Comparison of ENCODE assay signal across 24 cellular contexts in the genomic region with DNA sequence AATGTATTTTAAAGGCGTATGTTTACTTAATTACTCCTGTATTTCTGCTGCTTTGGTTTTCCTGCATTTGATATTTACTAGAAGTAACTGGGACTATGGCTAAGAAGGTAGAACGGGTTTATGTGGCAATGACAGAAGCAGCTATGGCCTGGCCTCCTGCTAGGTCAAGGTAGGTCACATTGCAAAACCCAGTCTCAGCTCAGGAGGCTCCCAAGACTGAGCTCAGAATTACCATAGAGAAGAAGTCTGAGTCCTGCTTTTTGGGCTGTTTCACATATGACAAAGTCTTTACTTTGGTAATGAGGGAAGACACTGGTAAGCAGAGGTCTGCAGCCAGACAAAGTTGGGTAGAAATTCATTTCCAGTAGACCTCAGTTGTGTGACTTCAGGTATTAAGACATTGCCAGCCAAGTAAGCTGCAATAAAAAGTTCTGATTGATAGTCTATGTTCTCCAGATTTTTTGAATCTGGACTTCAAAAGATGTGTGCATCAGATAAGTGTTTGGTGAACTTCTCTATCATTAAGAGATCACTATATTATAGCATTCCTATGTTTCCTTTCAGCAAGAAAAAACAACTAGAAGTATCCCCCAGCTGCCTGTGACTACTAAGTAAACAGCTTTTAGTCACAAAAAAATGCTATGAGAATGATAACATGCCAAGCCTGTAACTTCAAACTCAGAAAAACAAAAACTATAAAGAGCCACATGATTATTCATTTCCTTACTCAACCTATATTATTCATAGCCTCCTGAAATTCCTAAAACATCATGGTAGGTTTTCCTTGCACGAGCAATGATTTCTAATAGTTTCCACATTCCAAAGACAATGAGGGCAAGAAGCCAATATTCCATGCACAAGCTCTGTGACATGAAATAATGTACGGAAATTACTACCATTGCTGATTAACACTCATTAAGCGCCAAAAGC.
DNase-seq lines count a peak whose midpoint lies in the region; TF ChIP-seq lines count a peak whose summit lies in the region.
"Had no signal": no experiment of that assay in that cellular context is flagged by ENCODE, and none has a peak within 500 bp of the region (broad histone marks: within the 10 kb centered on the region; RNA-seq: fewer than 3 reads in every experiment).

No MANE protein-coding gene starts in this region.

- H3K4me3 ChIP-seq in breast epithelium = no peak overlapping the region
- no peak overlapping the region for H3K4me3 ChIP-seq in brain microvascular endothelial cell (ENCODE audit: low read depth, low read length)
- no peak overlapping the region for H3K4me3 ChIP-seq in fibroblast of villous mesenchyme (ENCODE audit: low read depth, low read length)
- H3K4me3 ChIP-seq in skeletal muscle satellite cell (ENCODE audit: low read length) = peak overlapping the region; percentile 27
- H3K4me3 ChIP-seq: hepatocyte, psoas muscle, transverse colon had no signal

- no peak for TF ChIP-seq POLR2A in breast epithelium (IDR thresholded peaks at IDR 0.05)

- CTCF ChIA-PET in MCF 10A (lab: Yijun Ruan, JAX) = interaction anchor here (0.6 to 0.9 kb wide), 5 partner anchors 41 to 1440 kb away, joined by 3 to 4 read pairs (median 3); no protein-coding TSS in a partner anchor

- in situ Hi-C loops in brain microvascular endothelial cell (cut with HindIII; ENCODE audit: low pct_ligation_motif_present, low sequenced_read_pairs) = no loop called here

- no peaks in the 10 kb centered on the region for H3K36me3 Mint-ChIP-seq in MCF 10A (ENCODE audit: insufficient read depth, unreplicated experiment)
- H3K36me3 Mint-ChIP-seq: activated naive CD4-positive, alpha-beta T cell treated with anti-CD3 and anti-CD28 coated beads, Interleukin-2, amount 10 ng/mL, durations not matched to agents 7 days and 5 days; brain; stimulated activated naive B cell treated with anti-CD40 and anti-IgM and Interleukin-4, amounts not matched to agents 10 μg/mL and 1 μg/mL and 100 μg/mL, for 72 hours had no signal

- H3K27me3 ChIP-seq in breast epithelium = no peaks in the 10 kb centered on the region
- no peaks in the 10 kb centered on the region for H3K27me3 ChIP-seq in brain microvascular endothelial cell (replicated peaks)
- no peaks in the 10 kb centered on the region for H3K27me3 ChIP-seq in skeletal muscle satellite cell (ENCODE audit: control insufficient read depth, insufficient read depth, low read length)
- H3K27me3 ChIP-seq: hepatocyte, transverse colon had no signal

- H3K36me3 ChIP-seq in breast epithelium = no peaks in the 10 kb centered on the region
- no peaks in the 10 kb centered on the region for H3K36me3 ChIP-seq in brain microvascular endothelial cell (replicated peaks)
- H3K36me3 ChIP-seq in skeletal muscle satellite cell (ENCODE audit: insufficient read depth, low read length) = no peaks in the 10 kb centered on the region
- H3K36me3 ChIP-seq: transverse colon had no signal

- H3K9me3 ChIP-seq in breast epithelium (no peaks in the 10 kb centered on the region), skeletal muscle satellite cell (replicated peaks; ENCODE audit: low read length) (no peaks in the 10 kb centered on the region)
- H3K9me3 ChIP-seq: psoas muscle, transverse colon had no signal

- H3K9me3 Mint-ChIP-seq in MCF 10A (ENCODE audit: unreplicated experiment) = no peaks in the 10 kb centered on the region
- H3K9me3 Mint-ChIP-seq: brain; dendritic cell treated with granulocyte-macrophage colony-stimulating factor and Interleukin-4, amounts not matched to agents 40 ng/mL and 50 ng/mL, for 4 days; neural crest cell; stimulated activated naive B cell treated with anti-CD40 and anti-IgM and Interleukin-4, amounts not matched to agents 10 μg/mL and 1 μg/mL and 100 μg/mL, for 72 hours had no signal

- POLR2A ChIA-PET in MCF 10A (lab: Yijun Ruan, JAX) = interaction anchor here (0.7 to 1.5 kb wide), 8 partner anchors 9 to 217 kb away, joined by 3 to 5 read pairs (median 4); no protein-coding TSS in a partner anchor

- H3K27me3 Mint-ChIP-seq in MCF 10A (ENCODE audit: insufficient read depth, unreplicated experiment) = no peaks in the 10 kb centered on the region
- H3K27me3 Mint-ChIP-seq: activated naive CD4-positive, alpha-beta T cell treated with anti-CD3 and anti-CD28 coated beads, Interleukin-2, amount 10 ng/mL, durations not matched to agents 7 days and 5 days; brain; dendritic cell treated with granulocyte-macrophage colony-stimulating factor and Interleukin-4, amounts not matched to agents 40 ng/mL and 50 ng/mL, for 4 days; stimulated activated naive B cell treated with anti-CD40 and anti-IgM and Interleukin-4, amounts not matched to agents 10 μg/mL and 1 μg/mL and 100 μg/mL, for 72 hours had no signal

- no peak overlapping the region for H3K27ac ChIP-seq in breast epithelium
- no peak overlapping the region for H3K27ac ChIP-seq in brain microvascular endothelial cell
- H3K27ac ChIP-seq: hepatocyte, psoas muscle, transverse colon had no signal

- no peak for TF ChIP-seq CTCF in MCF 10A (IDR thresholded peaks at IDR 0.05; ENCODE audit: unreplicated experiment)
- TF ChIP-seq CTCF in breast epithelium (IDR thresholded peaks at IDR 0.05) = no peak
- no peak for TF ChIP-seq CTCF in brain microvascular endothelial cell (IDR thresholded peaks at IDR 0.05; ENCODE audit: low read depth, low read length, missing control alignments)
- TF ChIP-seq CTCF in fibroblast of villous mesenchyme (IDR thresholded peaks at IDR 0.05; ENCODE audit: insufficient read depth, low read depth, low read length) = no peak

- intact Hi-C loops in MCF 10A (cut with micrococcal nuclease) = no loop called here
- intact Hi-C loops in breast epithelium (cut with DNase I; ENCODE audit: low total_unique reads) = no loop called here

- no peak overlapping the region for H3K9ac ChIP-seq in skeletal muscle satellite cell (ENCODE audit: low read depth, low read length)

- H3K4me3 Mint-ChIP-seq in MCF 10A (ENCODE audit: unreplicated experiment) = no peak overlapping the region
- H3K4me3 Mint-ChIP-seq: activated naive CD4-positive, alpha-beta T cell treated with anti-CD3 and anti-CD28 coated beads, Interleukin-2, amount 10 ng/mL, durations not matched to agents 7 days and 5 days; brain; dendritic cell treated with granulocyte-macrophage colony-stimulating factor and Interleukin-4, amounts not matched to agents 40 ng/mL and 50 ng/mL, for 4 days; neural crest cell; stimulated activated naive B cell treated with anti-CD40 and anti-IgM and Interleukin-4, amounts not matched to agents 10 μg/mL and 1 μg/mL and 100 μg/mL, for 72 hours had no signal

- H3K4me1 ChIP-seq in breast epithelium (no peaks in the 10 kb centered on the region), skeletal muscle satellite cell (ENCODE audit: control insufficient read depth, insufficient read depth, low read length) (peaks cover 17% of the 10 kb centered on the region)
- H3K4me1 ChIP-seq: psoas muscle, transverse colon had no signal

- peak overlapping the region; percentile 65 for H3K4me2 ChIP-seq in skeletal muscle satellite cell (ENCODE audit: low read length)
- H3K4me2 ChIP-seq: hepatocyte had no signal

- peaks cover 21% of the 10 kb centered on the region for H3K4me1 Mint-ChIP-seq in MCF 10A (ENCODE audit: insufficient read depth, unreplicated experiment)
- H3K4me1 Mint-ChIP-seq: activated naive CD4-positive, alpha-beta T cell treated with anti-CD3 and anti-CD28 coated beads, Interleukin-2, amount 10 ng/mL, durations not matched to agents 7 days and 5 days; brain; neural crest cell; stimulated activated naive B cell treated with anti-CD40 and anti-IgM and Interleukin-4, amounts not matched to agents 10 μg/mL and 1 μg/mL and 100 μg/mL, for 72 hours had no signal

- BruUV-seq in MCF 10A (replicated peaks; lab: Mats Ljungman, UMichigan) = no TSS peak

- H3K27ac Mint-ChIP-seq in MCF 10A (ENCODE audit: low read depth, unreplicated experiment) = no peak overlapping the region
- H3K27ac Mint-ChIP-seq: activated naive CD4-positive, alpha-beta T cell treated with anti-CD3 and anti-CD28 coated beads, Interleukin-2, amount 10 ng/mL, durations not matched to agents 7 days and 5 days; dendritic cell treated with granulocyte-macrophage colony-stimulating factor and Interleukin-4, amounts not matched to agents 40 ng/mL and 50 ng/mL, for 4 days; stimulated activated naive B cell treated with anti-CD40 and anti-IgM and Interleukin-4, amounts not matched to agents 10 μg/mL and 1 μg/mL and 100 μg/mL, for 72 hours had no signal

- DNase-seq in MCF 10A (ENCODE audit: unreplicated experiment) (peak; percentile 63), breast epithelium (ENCODE audit: low spot score in 2 of 2) (no peak), brain microvascular endothelial cell (peak; percentile 13), fibroblast of villous mesenchyme (ENCODE audit: low read depth) (peak; percentile 48), RPMI8226 (no peak), DMS 273 treated with DMSO at 0.1 percent for 48 hours (lab: John Stamatoyannopoulos, UW) (no peak), SIG-M5 treated with dmso at 0.1 percent for 504 hours (lab: John Stamatoyannopoulos, UW; ENCODE audit: unreplicated experiment) (no peak)
- DNase-seq: 8988T; activated CD4-positive, alpha-beta T cell treated with anti-CD3 and anti-CD28 coated beads, Interleukin-2, amount 50 U/mL, for 48 hours; activated naive CD4-positive, alpha-beta T cell treated with anti-CD3 and anti-CD28 coated beads, Interleukin-2, amount 10 ng/mL, durations not matched to agents 7 days and 5 days; DMS53; midbrain; NCI-H187; NCI-H345; NK-92 treated with Interleukin-12 subunit alpha and Interleukin-12 subunit beta, amount 100 ng/mL, for 24 hours; psoas muscle; stimulated activated naive B cell treated with anti-CD40 and anti-IgM and Interleukin-4, amounts not matched to agents 10 μg/mL and 1 μg/mL and 100 μg/mL, for 72 hours; T-helper 1 cell; transverse colon had no signal

Comparison
In these comparisons a context has a peak if more than half of its experiments do, and no peak if none do; other contexts are left out.
1. DNase-seq: peak in MCF 10A (single experiment), brain microvascular endothelial cell (single experiment) and fibroblast of villous mesenchyme (single experiment); none in breast epithelium (0 of 2), RPMI8226 (single experiment), DMS 273 treated with DMSO at 0.1 percent for 48 hours (single experiment) and SIG-M5 treated with dmso at 0.1 percent for 504 hours (single experiment).